18 cellular contexts compared by ENCODE assay signal in genomic region chr2:115596659-115597375, GRCh38.
"Had no signal": no experiment of that assay in that cellular context is flagged by ENCODE, and none has a peak within 500 bp of the region (broad histone marks: within the 10 kb centered on the region; RNA-seq: fewer than 3 reads in every experiment).

No MANE protein-coding gene starts in this region.

- H3K27me3 ChIP-seq: neutrophil, sigmoid colon, spleen had no signal

- H3K4me3 ChIP-seq: sigmoid colon, spleen, thoracic aorta, upper lobe of right lung had no signal

- H3K36me3 ChIP-seq: neutrophil, sigmoid colon, spleen, thoracic aorta, upper lobe of right lung had no signal

- H3K4me1 ChIP-seq: sigmoid colon, spleen, upper lobe of right lung had no signal

- H3K9me3 ChIP-seq: neutrophil, sigmoid colon, thoracic aorta, upper lobe of right lung had no signal

- H3K27ac ChIP-seq: neutrophil, sigmoid colon, spleen, thoracic aorta, upper lobe of right lung had no signal

- ATAC-seq: activated CD8-positive, alpha-beta T cell treated with anti-CD3 and anti-CD28 coated beads, Interleukin-2, amount 10 ng/mL, durations not matched to agents 7 days and 5 days; effector memory CD8-positive, alpha-beta T cell; natural killer cell; stimulated activated memory B cell treated with anti-CD40 and anti-IgM and Interleukin-4, amounts not matched to agents 10 μg/mL and 1 μg/mL and 100 μg/mL, for 72 hours; upper lobe of right lung had no signal

- DNase-seq: activated CD4-positive, alpha-beta T cell treated with anti-CD3 and anti-CD28 coated beads for 48 hours; activated CD4-positive, CD25-positive, alpha-beta regulatory T cell; activated CD8-positive, alpha-beta T cell treated with anti-CD3 and anti-CD28 coated beads, Interleukin-2, amount 10 ng/mL, durations not matched to agents 7 days and 5 days; activated naive CD4-positive, alpha-beta T cell treated with Interleukin-2 at 50 U/mL for 16 hours; activated T-cell treated with anti-CD3 and anti-CD28 coated beads, Interleukin-2, amount 50 U/mL, for 24 hours; anterior cingulate cortex; caudate nucleus; effector memory CD8-positive, alpha-beta T cell; natural killer cell; sigmoid colon; spleen; stimulated activated CD4-positive, alpha-beta T cell treated with anti-CD3 and anti-CD28 coated beads, Interleukin-4, amount 100 ng/mL, for 4 hours; T-helper 1 cell; T-helper 9 cell; upper lobe of right lung had no signal
